Comparison of ENCODE assay signal across 1 cellular context in the genomic region with DNA sequence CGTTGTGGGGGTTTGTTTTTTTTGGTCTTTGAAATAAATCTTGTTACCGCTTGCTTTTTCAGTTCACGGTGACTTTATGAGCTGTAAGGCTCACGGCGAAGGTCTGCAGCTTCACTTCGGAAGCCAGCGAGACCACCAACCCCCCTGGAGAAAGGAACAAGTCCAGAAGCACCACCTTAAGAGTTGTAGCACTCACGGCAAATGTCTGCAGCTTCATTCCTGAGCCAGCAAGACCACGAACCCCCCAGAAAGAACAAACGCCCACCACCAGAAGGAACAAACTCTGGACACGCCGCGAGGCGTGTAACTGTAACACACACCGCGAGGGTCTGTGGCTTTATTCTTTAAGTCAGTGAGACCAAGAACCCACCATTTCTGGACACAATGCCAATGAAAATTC.
TF ChIP-seq lines count a peak whose summit lies in the region.

No MANE protein-coding gene starts in this region.

TF ChIP-seq in H1, 55 proteins besides CTCF, POLR2A, EP300 and RAD21:
- TF ChIP-seq CTBP2 (IDR thresholded peaks at IDR 0.05; ENCODE audit: borderline replicate concordance, insufficient read depth, insufficient read length, low read length): no peak
- TF ChIP-seq POU5F1 (IDR thresholded peaks at IDR 0.05; ENCODE audit: low read depth, low read length): no peak
- no peak for TF ChIP-seq BACH1 (IDR thresholded peaks at IDR 0.05; ENCODE audit: low read length)
- no peak for TF ChIP-seq CHD2 (IDR thresholded peaks at IDR 0.05; ENCODE audit: low read length)
- TF ChIP-seq, protein P1, sequence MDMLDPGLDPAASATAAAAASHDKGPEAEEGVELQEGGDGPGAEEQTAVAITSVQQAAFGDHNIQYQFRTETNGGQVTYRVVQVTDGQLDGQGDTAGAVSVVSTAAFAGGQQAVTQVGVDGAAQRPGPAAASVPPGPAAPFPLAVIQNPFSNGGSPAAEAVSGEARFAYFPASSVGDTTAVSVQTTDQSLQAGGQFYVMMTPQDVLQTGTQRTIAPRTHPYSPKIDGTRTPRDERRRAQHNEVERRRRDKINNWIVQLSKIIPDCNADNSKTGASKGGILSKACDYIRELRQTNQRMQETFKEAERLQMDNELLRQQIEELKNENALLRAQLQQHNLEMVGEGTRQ (IDR thresholded peaks at IDR 0.05; ENCODE audit: low read length): no peak
- TF ChIP-seq SAP30 (IDR thresholded peaks at IDR 0.05; ENCODE audit: insufficient read depth, insufficient replicate concordance, low read length): no peak
